In genomic region chr4:26136615-26137014, GRCh38 we compare ENCODE assay signal across 18 cellular contexts.
A peak's percentile ranks its signal among the peaks of the same experiment; 100 is the strongest.
DNase-seq lines count a peak whose midpoint lies in the region; TF ChIP-seq lines count a peak whose summit lies in the region.
"Had no signal": no experiment of that assay in that cellular context is flagged by ENCODE, and none has a peak within 500 bp of the region (broad histone marks: within the 10 kb centered on the region; RNA-seq: fewer than 3 reads in every experiment).

No MANE protein-coding gene starts in this region.

- H3K9ac ChIP-seq in OCI-LY3 (ENCODE audit: low read length), result peak overlapping the region; percentile 19; the same call in 1 of the 2 replicates

- peaks cover 81% of the 10 kb centered on the region for H3K4me1 Mint-ChIP-seq in activated T-helper 2 cell treated with anti-CD3 and anti-CD28 coated beads, Interferon-gamma antibody, Interleukin-2, Interleukin-4, amounts not matched to agents 10 μg/mL and 5 μg/mL and 100 μg/mL, durations not matched to agents 14 hours and 24 hours and 36 hours (ENCODE audit: low read depth)

- H3K27me3 Mint-ChIP-seq in activated T-helper 2 cell treated with anti-CD3 and anti-CD28 coated beads, Interferon-gamma antibody, Interleukin-2, Interleukin-4, amounts not matched to agents 10 μg/mL and 5 μg/mL and 100 μg/mL, durations not matched to agents 14 hours and 24 hours and 36 hours (ENCODE audit: low read depth), result no peaks in the 10 kb centered on the region
- H3K27me3 Mint-ChIP-seq: CD4-positive, CD25-positive, alpha-beta regulatory T cell; CD8-positive, alpha-beta memory T cell had no signal

- no peaks in the 10 kb centered on the region for H4K20me1 ChIP-seq in OCI-LY3 (ENCODE audit: insufficient read depth, low read length)

- peaks cover 86% of the 10 kb centered on the region for H3K4me1 ChIP-seq in OCI-LY3 (ENCODE audit: low read length)
- H3K4me1 ChIP-seq: BE2C had no signal

- peak overlapping the region; percentile 30 for H3K4me2 ChIP-seq in OCI-LY3 (ENCODE audit: low read length)

- H3K36me3 Mint-ChIP-seq in activated T-helper 2 cell treated with anti-CD3 and anti-CD28 coated beads, Interferon-gamma antibody, Interleukin-2, Interleukin-4, amounts not matched to agents 10 μg/mL and 5 μg/mL and 100 μg/mL, durations not matched to agents 14 hours and 24 hours and 36 hours (ENCODE audit: low read depth), result peaks cover 25% of the 10 kb centered on the region

- H3K79me2 ChIP-seq in OCI-LY3 (ENCODE audit: low read length), result no peaks in the 10 kb centered on the region

- no peak overlapping the region for H3K4me3 Mint-ChIP-seq in activated T-helper 2 cell treated with anti-CD3 and anti-CD28 coated beads, Interferon-gamma antibody, Interleukin-2, Interleukin-4, amounts not matched to agents 10 μg/mL and 5 μg/mL and 100 μg/mL, durations not matched to agents 14 hours and 24 hours and 36 hours (ENCODE audit: low read depth)
- H3K4me3 Mint-ChIP-seq: CD4-positive, CD25-positive, alpha-beta regulatory T cell; CD8-positive, alpha-beta memory T cell; H9 had no signal

- intact Hi-C loops in activated T-helper 2 cell treated with anti-CD3 and anti-CD28 coated beads, Interferon-gamma antibody, Interleukin-2, Interleukin-4, amounts not matched to agents 10 μg/mL and 5 μg/mL and 100 μg/mL, durations not matched to agents 14 hours and 24 hours and 36 hours (cut with micrococcal nuclease), result no loop called here

- no peak overlapping the region for H2AFZ ChIP-seq in OCI-LY3 (ENCODE audit: low read depth, low read length)

- H3K27ac ChIP-seq in OCI-LY3 (ENCODE audit: low read length), result peak overlapping the region; percentile 64

- H3K36me3 ChIP-seq in OCI-LY3 (replicated peaks; ENCODE audit: low read depth, low read length), result peaks cover 4% of the 10 kb centered on the region
- H3K36me3 ChIP-seq: BE2C had no signal

- H3K9me3 Mint-ChIP-seq in activated T-helper 2 cell treated with anti-CD3 and anti-CD28 coated beads, Interferon-gamma antibody, Interleukin-2, Interleukin-4, amounts not matched to agents 10 μg/mL and 5 μg/mL and 100 μg/mL, durations not matched to agents 14 hours and 24 hours and 36 hours, result peaks cover 16% of the 10 kb centered on the region
- H3K9me3 Mint-ChIP-seq: CD8-positive, alpha-beta memory T cell; H9 had no signal

- peak overlapping the region; percentile 42 for H3K27ac Mint-ChIP-seq in activated T-helper 2 cell treated with anti-CD3 and anti-CD28 coated beads, Interferon-gamma antibody, Interleukin-2, Interleukin-4, amounts not matched to agents 10 μg/mL and 5 μg/mL and 100 μg/mL, durations not matched to agents 14 hours and 24 hours and 36 hours
- H3K27ac Mint-ChIP-seq: CD4-positive, CD25-positive, alpha-beta regulatory T cell; H9 had no signal

- peak; percentile 13 for DNase-seq in NCI-H2029 treated with DMSO at 0.1 percent for 48 hours (lab: John Stamatoyannopoulos, UW)
- no peak for DNase-seq in activated T-helper 2 cell treated with anti-CD3 and anti-CD28 coated beads, Interferon-gamma antibody, Interleukin-2, Interleukin-4, amounts not matched to agents 10 μg/mL and 5 μg/mL and 100 μg/mL, durations not matched to agents 14 hours and 24 hours and 36 hours (ENCODE audit: low spot score)
- no peak for DNase-seq in retina
- DNase-seq in NCI-H345 (lab: John Stamatoyannopoulos, UW), result no peak
- DNase-seq in HT-29 (ENCODE audit: low spot score), result no peak
- DNase-seq: ACHN; BE2C; C1 segment of cervical spinal cord; CD4-positive, CD25-positive, alpha-beta regulatory T cell; CD8-positive, alpha-beta memory T cell; COR-L47; DMS 273 treated with DMSO at 0.1 percent for 48 hours; DMS53; DND-41; EL; H9 had no signal

- no peaks in the 10 kb centered on the region for H3K9me3 ChIP-seq in OCI-LY3 (ENCODE audit: insufficient read depth, low read length)
- H3K9me3 ChIP-seq: BE2C had no signal

- no peak for TF ChIP-seq CTCF in OCI-LY3 (IDR thresholded peaks at IDR 0.05; ENCODE audit: low read depth, low read length)

- no peak overlapping the region for H3K4me3 ChIP-seq in OCI-LY3 (ENCODE audit: low read length)
- H3K4me3 ChIP-seq: GM12878 had no signal

- no peaks in the 10 kb centered on the region for H3K27me3 ChIP-seq in OCI-LY3 (ENCODE audit: low read depth, low read length)
- H3K27me3 ChIP-seq: BE2C had no signal
